16 cellular contexts compared by ENCODE assay signal in genomic region chr14:20329355-20329754, GRCh38.
"Had no signal": no experiment of that assay in that cellular context is flagged by ENCODE, and none has a peak within 500 bp of the region (broad histone marks: within the 10 kb centered on the region; RNA-seq: fewer than 3 reads in every experiment).

No MANE protein-coding gene starts in this region.

- H2AFZ ChIP-seq: hepatocyte had no signal

- H3K4me1 ChIP-seq: colonic mucosa had no signal

- DNase-seq: activated CD4-positive, alpha-beta T cell treated with anti-CD3 and anti-CD28 coated beads for 48 hours; activated naive CD4-positive, alpha-beta T cell treated with anti-CD3 and anti-CD28 coated beads for 36 hours; adrenal gland; caudate nucleus; colonic mucosa; esophagus squamous epithelium; naive B cell; ovary; sigmoid colon; spleen; T-helper 17 cell; tibial artery; WERI-Rb-1 had no signal

- H3K4me2 ChIP-seq: hepatocyte had no signal

- H3K27me3 Mint-ChIP-seq: naive B cell, T-helper 17 cell had no signal

- H3K36me3 ChIP-seq: colonic mucosa, ovary had no signal

- H3K27ac ChIP-seq: adrenal gland, colonic mucosa, esophagus squamous epithelium, hepatocyte, ovary, sigmoid colon, tibial artery, WERI-Rb-1 had no signal

- H3K9me3 Mint-ChIP-seq: activated naive CD4-positive, alpha-beta T cell treated with anti-CD3 and anti-CD28 coated beads for 36 hours; activated T-helper 2 cell treated with anti-CD3 and anti-CD28 coated beads, Interferon-gamma antibody, Interleukin-2, Interleukin-4, amounts not matched to agents 10 μg/mL and 5 μg/mL and 100 μg/mL, durations not matched to agents 14 hours and 24 hours and 36 hours; naive B cell had no signal

- H3K27ac Mint-ChIP-seq: T-helper 17 cell had no signal

- H3K4me3 ChIP-seq: adrenal gland, colonic mucosa, esophagus squamous epithelium, hepatocyte, ovary, sigmoid colon, spleen, tibial artery had no signal

- H3K27me3 ChIP-seq: adrenal gland, colonic mucosa, esophagus squamous epithelium, hepatocyte, ovary, sigmoid colon, spleen, tibial artery had no signal

- H3K9me3 ChIP-seq: adrenal gland, colonic mucosa, esophagus squamous epithelium, ovary, sigmoid colon, spleen, tibial artery had no signal

- H3K36me3 Mint-ChIP-seq: naive B cell had no signal

- ATAC-seq: left lobe of liver, T-helper 17 cell had no signal

- H3K4me3 Mint-ChIP-seq: activated naive CD4-positive, alpha-beta T cell treated with anti-CD3 and anti-CD28 coated beads for 36 hours; T-helper 17 cell had no signal
